ENCODE assay signal across 22 cellular contexts in the genomic region with DNA sequence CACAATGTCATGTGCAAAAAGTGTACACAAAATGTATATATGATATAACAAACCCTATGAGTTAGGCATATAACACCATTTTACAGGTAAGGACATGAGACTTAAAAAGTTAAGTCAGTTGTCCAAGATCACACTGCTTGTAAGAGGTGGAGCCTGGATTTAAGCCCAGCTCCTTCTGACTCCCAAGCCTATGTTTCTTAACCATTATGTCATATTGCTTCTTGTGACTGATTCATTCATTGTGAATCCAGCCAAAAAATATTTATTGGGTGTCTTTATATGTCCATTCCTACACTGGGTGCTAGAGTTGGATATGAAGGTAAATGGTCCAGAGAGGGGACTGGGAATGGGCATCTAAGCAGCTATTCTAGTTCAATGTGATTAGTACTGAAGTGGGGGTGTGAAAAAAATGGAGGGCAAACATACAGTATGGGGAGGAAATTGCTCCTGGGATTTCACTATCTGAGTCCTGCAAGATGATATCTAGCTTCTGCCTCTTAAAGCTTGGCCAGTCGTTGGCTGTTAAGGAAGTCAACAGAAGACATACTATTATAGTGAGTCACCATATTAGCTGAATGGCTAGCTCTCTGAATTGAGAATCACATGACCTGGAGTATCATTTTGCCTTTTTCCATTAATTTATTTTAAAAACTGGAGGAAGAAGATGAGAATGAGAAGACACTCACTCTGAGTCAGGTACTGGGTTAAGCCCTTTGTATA. TPM values are rescaled to one million over a fixed set of nuclear protein-coding genes. Genes with fewer than 3 reads are reported as not detected.
DNase-seq lines count a peak whose midpoint lies in the region; FAIRE-seq and TF ChIP-seq lines count a peak whose summit lies in the region.
"Had no signal": no experiment of that assay in that cellular context is flagged by ENCODE, and none has a peak within 500 bp of the region (broad histone marks: within the 10 kb centered on the region; RNA-seq: fewer than 3 reads in every experiment).

No MANE protein-coding gene starts in this region.

- no peaks in the 10 kb centered on the region for H3K79me2 ChIP-seq in GM23248 (ENCODE audit: insufficient read depth)

- no peaks in the 10 kb centered on the region for H3K4me1 ChIP-seq in GM23248 (ENCODE audit: insufficient read depth)
- H3K4me1 ChIP-seq in small intestine (ENCODE audit: control insufficient read depth in 2 of 2, insufficient read depth in 1 of 2, low read depth in 1 of 2, low read length in 1 of 2) = no peaks in the 10 kb centered on the region
- no peaks in the 10 kb centered on the region for H3K4me1 ChIP-seq in vagina
- H3K4me1 ChIP-seq: sigmoid colon had no signal

- H3F3A ChIP-seq in GM23248 (ENCODE audit: insufficient read depth) = no peaks in the 10 kb centered on the region

- no peak overlapping the region for H3K4me2 ChIP-seq in GM23248 (ENCODE audit: unreplicated experiment)

- H4K20me1 ChIP-seq in GM23248 (ENCODE audit: insufficient read depth) = no peaks in the 10 kb centered on the region

- in situ Hi-C loops in GM23248 (cut with MboI) = no loop called here

- TF ChIP-seq CTCF in LNCaP clone FGC (IDR thresholded peaks at IDR 0.05; ENCODE audit: control insufficient read depth, extremely low read depth, insufficient read depth) = no peak
- TF ChIP-seq CTCF in epithelial cell of esophagus (IDR thresholded peaks at IDR 0.05; ENCODE audit: insufficient read depth, low read depth, low read length, missing control alignments) = no peak
- TF ChIP-seq CTCF in vagina (IDR thresholded peaks at IDR 0.05) = no peak

- H3K27me3 ChIP-seq in GM23248 (replicated peaks; ENCODE audit: insufficient read depth) = no peaks in the 10 kb centered on the region
- H3K27me3 ChIP-seq in small intestine (ENCODE audit: control insufficient read depth in 2 of 2, insufficient read depth in 2 of 2, low read length in 2 of 2) = peaks cover 0 to 2% of the 10 kb centered on the region in 2 donors
- H3K27me3 ChIP-seq in vagina = no peaks in the 10 kb centered on the region
- H3K27me3 ChIP-seq: sigmoid colon had no signal

- H3K9me2 ChIP-seq in GM23248 (ENCODE audit: insufficient read depth) = no peaks in the 10 kb centered on the region

- WGBS in GM23248 (ENCODE audit: low coverage in 1 of 2, low lambda C conversion rate in 2 of 2, missing lambda C conversion rate in 2 of 2), 2 experiments = 29 to 31% methylated on average over 1 of the region's 1 CpG
- 17 to 37% (median 20%) methylated on average over 1 of the region's 1 CpG for WGBS in small intestine, 3 donors

- no peaks in the 10 kb centered on the region for H3K36me3 ChIP-seq in GM23248 (ENCODE audit: low read depth)
- no peaks in the 10 kb centered on the region for H3K36me3 ChIP-seq in small intestine (ENCODE audit: control insufficient read depth in 2 of 2, insufficient read depth in 2 of 2, low read length in 2 of 2)
- no peaks in the 10 kb centered on the region for H3K36me3 ChIP-seq in vagina
- H3K36me3 ChIP-seq: sigmoid colon, thoracic aorta had no signal

- DNase-seq in GM23248 (peak; percentile 14), LNCaP clone FGC (ENCODE audit: low read depth) (peak; percentile 54), epithelial cell of esophagus (ENCODE audit: low read depth) (peak; percentile 80), stromal cell of bone marrow (ENCODE audit: low read depth) (peak; percentile 17), small intestine (no peak), activated gamma-delta T cell treated with Interleukin-2 at 50 U/mL for 16 hours (no peak), vagina (ENCODE audit: extremely low spot score in 2 of 2) (no peak)
- DNase-seq: activated CD4-positive, alpha-beta T cell treated with anti-CD3 and anti-CD28 coated beads for 4 hours; MM.1S; NCI-H1694; NCI-H524 treated with DMSO at 0.1 percent for 48 hours; nucleus accumbens; sigmoid colon; stimulated activated CD4-positive, alpha-beta T cell treated with anti-CD3 and anti-CD28 coated beads, Interleukin-4, amount 100 ng/mL, for 4 hours; T-helper 9 cell had no signal

- intact Hi-C loops in vagina (cut with DNase I) = no loop called here

- no peaks in the 10 kb centered on the region for H3K9me3 ChIP-seq in GM23248 (ENCODE audit: low read depth)
- no peaks in the 10 kb centered on the region for H3K9me3 ChIP-seq in small intestine (ENCODE audit: control insufficient read depth, low read depth)
- no peaks in the 10 kb centered on the region for H3K9me3 ChIP-seq in vagina
- H3K9me3 ChIP-seq: thoracic aorta had no signal

- no peak for FAIRE-seq in small intestine (lab: Jason Lieb, UNC)
- FAIRE-seq: GM12878 had no signal

- no peak overlapping the region for H2AFZ ChIP-seq in GM23248

- H3K4me3 ChIP-seq in GM23248 = no peak overlapping the region
- H3K4me3 ChIP-seq in LNCaP clone FGC (ENCODE audit: low read depth, low read length) = no peak overlapping the region
- no peak overlapping the region for H3K4me3 ChIP-seq in epithelial cell of esophagus (ENCODE audit: low read length)
- no peak overlapping the region for H3K4me3 ChIP-seq in small intestine (ENCODE audit: low read depth in 1 of 2, low read length in 2 of 2)
- H3K4me3 ChIP-seq in vagina = no peak overlapping the region
- H3K4me3 ChIP-seq: GM12878, sigmoid colon, SK-N-MC, thoracic aorta had no signal

- H3K9ac ChIP-seq in GM23248 = no peak overlapping the region

- H3K27ac ChIP-seq in GM23248 (no peak overlapping the region), small intestine (ENCODE audit: low read depth in 1 of 2, low read length in 1 of 2) (no peak overlapping the region), vagina (no peak overlapping the region)
- H3K27ac ChIP-seq: C4-2B, sigmoid colon, SK-N-MC, thoracic aorta had no signal

- TF ChIP-seq POLR2A in vagina (IDR thresholded peaks at IDR 0.05) = no peak

RNA-seq across cellular contexts. Expression of a gene that starts 28.8 kb away (rescaled TPM):
- not detected in 2 replicates for total RNA-seq in GM23248 (2014; rRNA removed; shearing (Covaris generic))
- polyA plus RNA-seq in GM23248 (2016; fragmentation: Nextera tagmentation; extraction: Ambion mirVana) (0.05 and 0.19 TPM in 2 replicates), small intestine (under 1 TPM in 1 of 3 donors, not detected in 2; 0.03 TPM)
- 1.5 TPM for total RNA-seq in vagina
- total RNA-seq: activated naive CD4-positive, alpha-beta T cell treated with anti-CD3 and anti-CD28 coated beads, Interleukin-2, amount 50 U/mL, for 72 hours; G401; mucosa of gallbladder had no signal

Comparison
In these comparisons a context has a peak if more than half of its experiments do, and no peak if none do; other contexts are left out.
1. DNase-seq: peak in GM23248 (single experiment), LNCaP clone FGC (single experiment), epithelial cell of esophagus (single experiment) and stromal cell of bone marrow (single experiment); none in small intestine (single experiment), activated gamma-delta T cell treated with Interleukin-2 at 50 U/mL for 16 hours (single experiment) and vagina (0 of 2).